In genomic region chr17:47709594-47709993, GRCh38 we compare ENCODE assay signal across 27 cellular contexts. TPM values are rescaled to one million over a fixed set of nuclear protein-coding genes. Genes with fewer than 3 reads are reported as not detected.
DNase-seq lines count a peak whose midpoint lies in the region; ATAC-seq, FAIRE-seq and TF ChIP-seq lines count a peak whose summit lies in the region.
"Had no signal": no experiment of that assay in that cellular context is flagged by ENCODE, and none has a peak within 500 bp of the region (broad histone marks: within the 10 kb centered on the region; RNA-seq: fewer than 3 reads in every experiment).

No MANE protein-coding gene starts in this region.

- H3K27me3 Mint-ChIP-seq in T-helper 1 cell treated with Interleukin-12 subunit alpha and Interleukin-12 subunit beta and Interleukin-4 antibody, amounts not matched to agents 30 μg/mL and 1 μg/mL, for 36 hours (ENCODE audit: low read depth) = no peaks in the 10 kb centered on the region
- H3K27me3 Mint-ChIP-seq in activated naive CD8-positive, alpha-beta T cell treated with anti-CD3 and anti-CD28 coated beads for 36 hours = no peaks in the 10 kb centered on the region
- peaks cover 13 to 25% (median 14%) of the 10 kb centered on the region in 3 donors for H3K27me3 Mint-ChIP-seq in immature natural killer cell (ENCODE audit: low read depth in 3 of 3)
- peaks cover 4% of the 10 kb centered on the region for H3K27me3 Mint-ChIP-seq in activated T-helper 2 cell treated with anti-CD3 and anti-CD28 coated beads, Interferon-gamma antibody, Interleukin-2, Interleukin-4, amounts not matched to agents 10 μg/mL and 5 μg/mL and 100 μg/mL, durations not matched to agents 14 hours and 24 hours and 36 hours (ENCODE audit: low read depth)
- H3K27me3 Mint-ChIP-seq: CD4-positive, alpha-beta memory T cell had no signal

- no peak for FAIRE-seq in A549 (lab: Jason Lieb, UNC)
- FAIRE-seq: GM12891 had no signal

- TF ChIP-seq POLR2A in A549 (IDR thresholded peaks at IDR 0.05; ENCODE audit: low read length) = no peak

- no peaks in the 10 kb centered on the region for H3K9me3 ChIP-seq in A549
- H3K9me3 ChIP-seq: BLaER1 treated with 17β-estradiol and CSF1 and Interleukin-3, amounts not matched to agents 10 nM and 100 nM; Caco-2 had no signal

- H3K4me3 Mint-ChIP-seq in T-helper 1 cell treated with Interleukin-12 subunit alpha and Interleukin-12 subunit beta and Interleukin-4 antibody, amounts not matched to agents 30 μg/mL and 1 μg/mL, for 36 hours = no peak overlapping the region
- H3K4me3 Mint-ChIP-seq in activated naive CD8-positive, alpha-beta T cell treated with anti-CD3 and anti-CD28 coated beads for 36 hours = no peak overlapping the region
- peak overlapping the region in 3 of 5 donors; percentile 6 to 41 (median 30) for H3K4me3 Mint-ChIP-seq in immature natural killer cell
- H3K4me3 Mint-ChIP-seq in activated T-helper 2 cell treated with anti-CD3 and anti-CD28 coated beads, Interferon-gamma antibody, Interleukin-2, Interleukin-4, amounts not matched to agents 10 μg/mL and 5 μg/mL and 100 μg/mL, durations not matched to agents 14 hours and 24 hours and 36 hours (ENCODE audit: low read depth) = no peak overlapping the region
- H3K4me3 Mint-ChIP-seq: CD4-positive, alpha-beta memory T cell had no signal

- peaks cover 49% of the 10 kb centered on the region for H3K4me1 Mint-ChIP-seq in T-helper 1 cell treated with Interleukin-12 subunit alpha and Interleukin-12 subunit beta and Interleukin-4 antibody, amounts not matched to agents 30 μg/mL and 1 μg/mL, for 36 hours (ENCODE audit: low read depth)
- H3K4me1 Mint-ChIP-seq in activated naive CD8-positive, alpha-beta T cell treated with anti-CD3 and anti-CD28 coated beads for 36 hours = peaks cover 66% of the 10 kb centered on the region
- peaks cover 87% of the 10 kb centered on the region in 2 donors for H3K4me1 Mint-ChIP-seq in immature natural killer cell
- peaks cover 47% of the 10 kb centered on the region for H3K4me1 Mint-ChIP-seq in activated T-helper 2 cell treated with anti-CD3 and anti-CD28 coated beads, Interferon-gamma antibody, Interleukin-2, Interleukin-4, amounts not matched to agents 10 μg/mL and 5 μg/mL and 100 μg/mL, durations not matched to agents 14 hours and 24 hours and 36 hours (ENCODE audit: low read depth)

- no peak for DNase-seq in T-helper 1 cell
- DNase-seq in A549 (ENCODE audit: low read depth in 1 of 2, low spot score in 1 of 2) = no peak
- no peak for DNase-seq in activated naive CD8-positive, alpha-beta T cell treated with anti-CD3 and anti-CD28 coated beads for 36 hours
- DNase-seq in immature natural killer cell = no peak
- no peak for DNase-seq in activated T-helper 2 cell treated with anti-CD3 and anti-CD28 coated beads, Interferon-gamma antibody, Interleukin-2, Interleukin-4, amounts not matched to agents 10 μg/mL and 5 μg/mL and 100 μg/mL, durations not matched to agents 14 hours and 24 hours and 36 hours (ENCODE audit: low spot score)
- DNase-seq in NCI-H2227 (lab: John Stamatoyannopoulos, UW; ENCODE audit: unreplicated experiment) = no peak
- DNase-seq: Caco-2, DMS 273 treated with DMSO at 0.1 percent for 48 hours, DND-41, GOT3, MM.1S, NCI-H1092 treated with DMSO at 0.1 percent for 48 hours, NCI-H1436 treated with DMSO at 0.1 percent for 48 hours, NCI-H1930, NCI-H2227 treated with DMSO at 0.1 percent for 48 hours, NCI-H510A treated with DMSO at 0.1 percent for 48 hours, NCI-H748 treated with DMSO at 0.1 percent for 48 hours, RPMI8226, SHP77 treated with DMSO at 0.1 percent for 48 hours had no signal

- no peak for TF ChIP-seq EP300 in A549 (IDR thresholded peaks at IDR 0.05)

- H3K9me3 Mint-ChIP-seq in T-helper 1 cell treated with Interleukin-12 subunit alpha and Interleukin-12 subunit beta and Interleukin-4 antibody, amounts not matched to agents 30 μg/mL and 1 μg/mL, for 36 hours = no peaks in the 10 kb centered on the region
- no peaks in the 10 kb centered on the region for H3K9me3 Mint-ChIP-seq in activated naive CD8-positive, alpha-beta T cell treated with anti-CD3 and anti-CD28 coated beads for 36 hours
- no peaks in the 10 kb centered on the region for H3K9me3 Mint-ChIP-seq in immature natural killer cell
- H3K9me3 Mint-ChIP-seq in activated T-helper 2 cell treated with anti-CD3 and anti-CD28 coated beads, Interferon-gamma antibody, Interleukin-2, Interleukin-4, amounts not matched to agents 10 μg/mL and 5 μg/mL and 100 μg/mL, durations not matched to agents 14 hours and 24 hours and 36 hours = no peaks in the 10 kb centered on the region
- H3K9me3 Mint-ChIP-seq: CD4-positive, alpha-beta memory T cell had no signal

- H3K27ac Mint-ChIP-seq in T-helper 1 cell treated with Interleukin-12 subunit alpha and Interleukin-12 subunit beta and Interleukin-4 antibody, amounts not matched to agents 30 μg/mL and 1 μg/mL, for 36 hours = peak overlapping the region; percentile 6
- H3K27ac Mint-ChIP-seq in activated naive CD8-positive, alpha-beta T cell treated with anti-CD3 and anti-CD28 coated beads for 36 hours = peak overlapping the region; percentile 8
- peak overlapping the region; percentile 36 to 99 (median 54) for H3K27ac Mint-ChIP-seq in immature natural killer cell
- no peak overlapping the region for H3K27ac Mint-ChIP-seq in activated T-helper 2 cell treated with anti-CD3 and anti-CD28 coated beads, Interferon-gamma antibody, Interleukin-2, Interleukin-4, amounts not matched to agents 10 μg/mL and 5 μg/mL and 100 μg/mL, durations not matched to agents 14 hours and 24 hours and 36 hours
- H3K27ac Mint-ChIP-seq: CD4-positive, alpha-beta memory T cell had no signal

- H3K4me1 ChIP-seq in A549 = no peaks in the 10 kb centered on the region
- H3K4me1 ChIP-seq: Caco-2 had no signal

- ATAC-seq in A549 (no peak), GM21825 (IDR thresholded peaks at IDR 0.05; ENCODE audit: unreplicated experiment) (no peak)

- H3K4me2 ChIP-seq in A549 = no peak overlapping the region
- H3K4me2 ChIP-seq: PC-9 had no signal

- intact Hi-C loops in activated T-helper 2 cell treated with anti-CD3 and anti-CD28 coated beads, Interferon-gamma antibody, Interleukin-2, Interleukin-4, amounts not matched to agents 10 μg/mL and 5 μg/mL and 100 μg/mL, durations not matched to agents 14 hours and 24 hours and 36 hours (cut with micrococcal nuclease) = no loop called here

- CTCF ChIA-PET in A549 (lab: Yijun Ruan, JAX) = interaction anchor here (0.5 to 11.0 kb wide), 5 partner anchors 11 to 1787 kb away, joined by 3 to 130 read pairs (median 3); no protein-coding TSS in a partner anchor

- no peak overlapping the region for H3K4me3 ChIP-seq in A549
- H3K4me3 ChIP-seq: BLaER1 treated with 17β-estradiol and CSF1 and Interleukin-3, amounts not matched to agents 10 nM and 100 nM; PC-9 had no signal

- no peak for TF ChIP-seq CTCF in A549 (IDR thresholded peaks at IDR 0.05)

- POLR2A ChIA-PET in A549 (lab: Yijun Ruan, JAX) = no interaction called here

- peaks cover 4% of the 10 kb centered on the region for H3K36me3 Mint-ChIP-seq in T-helper 1 cell treated with Interleukin-12 subunit alpha and Interleukin-12 subunit beta and Interleukin-4 antibody, amounts not matched to agents 30 μg/mL and 1 μg/mL, for 36 hours (ENCODE audit: low read depth)
- H3K36me3 Mint-ChIP-seq in activated naive CD8-positive, alpha-beta T cell treated with anti-CD3 and anti-CD28 coated beads for 36 hours = peaks cover 16% of the 10 kb centered on the region
- H3K36me3 Mint-ChIP-seq in immature natural killer cell = peaks cover 6 to 13% (median 12%) of the 10 kb centered on the region in 3 donors
- H3K36me3 Mint-ChIP-seq in activated T-helper 2 cell treated with anti-CD3 and anti-CD28 coated beads, Interferon-gamma antibody, Interleukin-2, Interleukin-4, amounts not matched to agents 10 μg/mL and 5 μg/mL and 100 μg/mL, durations not matched to agents 14 hours and 24 hours and 36 hours (ENCODE audit: low read depth) = peaks cover 12% of the 10 kb centered on the region

- no peak for TF ChIP-seq RAD21 in A549 (conservative IDR thresholded peaks at IDR 0.05 in 1 of 2, IDR thresholded peaks at IDR 0.05 in 1 of 2)

- WGBS in A549 (ENCODE audit: missing lambda C conversion rate) = 81% methylated on average over 3 of the region's 3 CpGs

- no peak overlapping the region for H3K27ac ChIP-seq in A549
- H3K27ac ChIP-seq: 22Rv1; BLaER1 treated with 17β-estradiol and CSF1 and Interleukin-3, amounts not matched to agents 10 nM and 100 nM; PC-9 had no signal

RNA-seq across cellular contexts. Expression of gene TBKBP1, which starts 15.6 kb away (rescaled TPM):
- polyA plus RNA-seq in A549 (2011; rRNA removed) = 3.3 and 3.4 TPM in 2 replicates
- 5.8 and 8.3 TPM in 2 replicates for polyA plus RNA-seq in A549 (2012; cell fraction: cytosol; rRNA removed)
- 12.9 and 18.7 TPM in 2 replicates for polyA plus RNA-seq in A549 (2012; cell fraction: nucleus; rRNA removed)
- 7.1 to 9.5 TPM (median 9.3 TPM) in 3 replicates for polyA plus RNA-seq in A549 (2017; fragmentation: RNase III; extraction: RNeasy Plus Mini Kit Qiagen cat#74134 plus additional on column Dnase treatment)
- polyA minus RNA-seq in A549 (2011; rRNA and poly(A)+ RNA removed) = 3.0 and 3.7 TPM in 2 replicates
- 10 to 100 TPM; 11.7 to 11.9 TPM for total RNA-seq in activated naive CD8-positive, alpha-beta T cell treated with anti-CD3 and anti-CD28 coated beads for 36 hours
- polyA plus RNA-seq in immature natural killer cell = 1 to 10 TPM; 1.3 to 2.3 (median 2.2) TPM
- 9.8 and 11.3 TPM in 2 replicates for total RNA-seq in activated T-helper 2 cell treated with anti-CD3 and anti-CD28 coated beads, Interferon-gamma antibody, Interleukin-2, Interleukin-4, amounts not matched to agents 10 μg/mL and 5 μg/mL and 100 μg/mL, durations not matched to agents 14 hours and 24 hours and 36 hours

RNA-seq across cellular contexts. Expression of gene TBX21, which starts 23.4 kb away (rescaled TPM):
- polyA plus RNA-seq in A549 (2011; rRNA removed) = 0.03 TPM in 1 of 2 replicates, not detected in the other
- 0.04 TPM in 1 of 2 replicates, not detected in the other for polyA plus RNA-seq in A549 (2012; cell fraction: cytosol; rRNA removed)
- 0.02 TPM in 1 of 2 replicates, not detected in the other for polyA plus RNA-seq in A549 (2012; cell fraction: nucleus; rRNA removed)
- polyA plus RNA-seq in A549 (2017; fragmentation: RNase III; extraction: RNeasy Plus Mini Kit Qiagen cat#74134 plus additional on column Dnase treatment) = 0.04 TPM in 1 of 3 replicates, not detected in the others
- polyA minus RNA-seq in A549 (2011; rRNA and poly(A)+ RNA removed) = not detected in 2 replicates
- total RNA-seq in activated naive CD8-positive, alpha-beta T cell treated with anti-CD3 and anti-CD28 coated beads for 36 hours = 10 to 100 TPM; 61.7 to 61.9 TPM
- polyA plus RNA-seq in immature natural killer cell = 100 to 1,000 TPM; 199 to 385 (median 225) TPM
- total RNA-seq in activated T-helper 2 cell treated with anti-CD3 and anti-CD28 coated beads, Interferon-gamma antibody, Interleukin-2, Interleukin-4, amounts not matched to agents 10 μg/mL and 5 μg/mL and 100 μg/mL, durations not matched to agents 14 hours and 24 hours and 36 hours = 40.4 and 40.6 TPM in 2 replicates
- total RNA-seq: Caco-2, LHCN-M2, PC-9 had no signal

RNA-seq across cellular contexts. Expression of gene KPNB1, which starts 59.9 kb away (rescaled TPM):
- polyA plus RNA-seq in A549 (2011; rRNA removed) = 358 and 452 TPM in 2 replicates
- polyA plus RNA-seq in A549 (2012; cell fraction: cytosol; rRNA removed) = 106 and 139 TPM in 2 replicates
- 126 and 194 TPM in 2 replicates for polyA plus RNA-seq in A549 (2012; cell fraction: nucleus; rRNA removed)
- polyA plus RNA-seq in A549 (2017; fragmentation: RNase III; extraction: RNeasy Plus Mini Kit Qiagen cat#74134 plus additional on column Dnase treatment) = 315 to 338 TPM (median 320 TPM) in 3 replicates
- 388 and 417 TPM in 2 replicates for polyA minus RNA-seq in A549 (2011; rRNA and poly(A)+ RNA removed)
- 100 to 1,000 TPM; 886 to 911 TPM for total RNA-seq in activated naive CD8-positive, alpha-beta T cell treated with anti-CD3 and anti-CD28 coated beads for 36 hours
- 10 to 100 TPM; 15.8 to 27.9 (median 17.3) TPM for polyA plus RNA-seq in immature natural killer cell
- 687 and 692 TPM in 2 replicates for total RNA-seq in activated T-helper 2 cell treated with anti-CD3 and anti-CD28 coated beads, Interferon-gamma antibody, Interleukin-2, Interleukin-4, amounts not matched to agents 10 μg/mL and 5 μg/mL and 100 μg/mL, durations not matched to agents 14 hours and 24 hours and 36 hours

Comparison
In these comparisons a context has a peak if more than half of its experiments do, and no peak if none do; other contexts are left out.
1. H3K4me3 Mint-ChIP-seq: peak in immature natural killer cell (3 of 5); none in T-helper 1 cell treated with Interleukin-12 subunit alpha and Interleukin-12 subunit beta and Interleukin-4 antibody, amounts not matched to agents 30 μg/mL and 1 μg/mL, for 36 hours (single experiment), activated naive CD8-positive, alpha-beta T cell treated with anti-CD3 and anti-CD28 coated beads for 36 hours (single experiment) and activated T-helper 2 cell treated with anti-CD3 and anti-CD28 coated beads, Interferon-gamma antibody, Interleukin-2, Interleukin-4, amounts not matched to agents 10 μg/mL and 5 μg/mL and 100 μg/mL, durations not matched to agents 14 hours and 24 hours and 36 hours (single experiment).